Comparison of ENCODE assay signal across 1 cellular context in genomic region chr16:85379041-85380001, GRCh38.
TF ChIP-seq lines count a peak whose summit lies in the region.

No MANE protein-coding gene starts in this region.

TF ChIP-seq in IMR-90, 13 proteins besides CTCF, POLR2A, EP300 and RAD21 (continued from another document):
- TF ChIP-seq ELK1 (IDR thresholded peaks at IDR 0.05; ENCODE audit: borderline replicate concordance, low read depth, low read length) (no peak), MAFK (IDR thresholded peaks at IDR 0.05; ENCODE audit: low read depth, low read length) (no peak), MAZ (IDR thresholded peaks at IDR 0.05; ENCODE audit: borderline replicate concordance, low read depth, low read length) (no peak), SMC3 (IDR thresholded peaks at IDR 0.05; ENCODE audit: low read depth, low read length) (no peak), USF2 (IDR thresholded peaks at IDR 0.05; ENCODE audit: low read depth, low read length) (no peak), MXI1 (IDR thresholded peaks at IDR 0.05; ENCODE audit: borderline replicate concordance, low read depth, low read length) (no peak)
